In the genomic region with DNA sequence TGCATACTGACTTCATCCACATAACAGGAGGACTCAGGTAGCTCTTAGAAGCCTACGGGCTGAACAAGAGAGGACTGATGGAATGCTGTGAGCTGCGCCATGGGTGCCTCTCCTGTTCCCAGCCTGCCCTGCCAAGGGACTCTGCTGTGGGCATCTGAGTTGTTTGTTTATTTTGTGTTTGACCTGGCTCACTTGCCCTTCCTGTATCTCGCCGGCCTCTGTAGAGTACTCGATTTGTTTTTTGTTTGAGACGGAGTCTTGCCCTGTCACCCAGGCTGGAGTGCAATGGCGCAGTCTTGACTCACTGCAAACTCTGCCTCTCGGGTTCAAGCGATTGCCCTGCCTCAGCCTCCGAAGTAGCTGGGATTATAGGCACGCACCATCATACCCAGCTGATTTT, we compare ENCODE assay signal across 12 cellular contexts. TPM values are rescaled to one million over a fixed set of nuclear protein-coding genes. Genes with fewer than 3 reads are reported as not detected.
DNase-seq lines count a peak whose midpoint lies in the region; ATAC-seq and TF ChIP-seq lines count a peak whose summit lies in the region.
"Had no signal": no experiment of that assay in that cellular context is flagged by ENCODE, and none has a peak within 500 bp of the region (broad histone marks: within the 10 kb centered on the region; RNA-seq: fewer than 3 reads in every experiment).

No MANE protein-coding gene starts in this region.

- H2AFZ ChIP-seq in HCT116 (ENCODE audit: low read depth, low read length, poor library complexity, severe bottlenecking): no peak overlapping the region

- BruUV-seq in HCT116 (replicated peaks; lab: Mats Ljungman, UMichigan): no TSS peak

- peaks cover 3 to 7% of the 10 kb centered on the region in 2 donors for H3K36me3 Mint-ChIP-seq in CD4-positive, alpha-beta memory T cell
- H3K36me3 Mint-ChIP-seq in nephron progenitor cell (ENCODE audit: low read depth): peaks cover 13% of the 10 kb centered on the region

- DNase-seq in CD4-positive, alpha-beta memory T cell: no peak
- no peak for DNase-seq in HCT116 (ENCODE audit: low read depth, low spot score)
- no peak for DNase-seq in nephron progenitor cell
- DNase-seq in NCI-H1105 (lab: John Stamatoyannopoulos, UW): no peak
- DNase-seq in superior temporal gyrus (ENCODE audit: extremely low spot score): no peak
- DNase-seq: amygdala; NCI-H1048; NCI-H748 treated with DMSO at 0.1 percent for 48 hours; stimulated activated CD4-positive, alpha-beta T cell treated with anti-CD3 and anti-CD28 coated beads, Interleukin-12 subunit alpha, Interleukin-12 subunit beta, amount 100 ng/mL, for 4 hours had no signal

- H3K4me2 ChIP-seq in HCT116 (ENCODE audit: low read length): 0 out of 2 replicates have a peak overlapping the region, but pooled peaks have one; percentile 81

- H3K4me3 ChIP-seq in CD4-positive, alpha-beta memory T cell (ENCODE audit: low read length in 2 of 2): no peak overlapping the region
- H3K4me3 ChIP-seq in HCT116 (replicated peaks in 1 of 2; ENCODE audit: low read depth in 1 of 2, low read length in 2 of 2): no peak overlapping the region
- H3K4me3 ChIP-seq in duodenal mucosa (ENCODE audit: low read depth in 1 of 2, low read length in 2 of 2): peak overlapping the region; percentile 72 to 96

- no peaks in the 10 kb centered on the region for H3K36me3 ChIP-seq in CD4-positive, alpha-beta memory T cell (ENCODE audit: insufficient read depth, low read length)
- H3K36me3 ChIP-seq in HCT116 (ENCODE audit: control insufficient read depth in 1 of 2, insufficient read depth in 2 of 2, low read length in 2 of 2) (peaks cover 4 to 16% of the 10 kb centered on the region in 2 experiments; a peak in 3 of 4 replicates), duodenal mucosa (ENCODE audit: control insufficient read depth in 1 of 2, insufficient read depth in 2 of 2, low read length in 2 of 2) (peaks cover 18 to 35% of the 10 kb centered on the region in 2 donors)

- peaks cover 11% of the 10 kb centered on the region for H3K4me1 ChIP-seq in CD4-positive, alpha-beta memory T cell (ENCODE audit: insufficient read depth, low read length)
- H3K4me1 ChIP-seq in HCT116 (ENCODE audit: control insufficient read depth in 1 of 2, insufficient read depth in 2 of 2, low read length in 2 of 2): peaks cover 8 to 25% of the 10 kb centered on the region in 2 experiments
- H3K4me1 ChIP-seq in duodenal mucosa (ENCODE audit: control insufficient read depth in 1 of 2, insufficient read depth in 2 of 2, low read length in 2 of 2): peaks cover 14 to 18% of the 10 kb centered on the region in 2 donors

- no peak overlapping the region for H3K27ac ChIP-seq in CD4-positive, alpha-beta memory T cell (ENCODE audit: low read depth, low read length)
- H3K27ac ChIP-seq in HCT116 (ENCODE audit: low read depth, low read length): no peak overlapping the region
- no peak overlapping the region for H3K27ac ChIP-seq in duodenal mucosa (ENCODE audit: low read depth, low read length)

- H3K9me3 Mint-ChIP-seq in CD4-positive, alpha-beta memory T cell: peaks cover 0 to 4% (median under 1%) of the 10 kb centered on the region in 8 donors
- H3K9me3 Mint-ChIP-seq in nephron progenitor cell: peaks cover 28% of the 10 kb centered on the region

- no peak for TF ChIP-seq POLR2A in HCT116 (IDR thresholded peaks at IDR 0.05; ENCODE audit: borderline replicate concordance, extremely low read depth, insufficient read depth, insufficient read length)

- peaks cover 6% of the 10 kb centered on the region for H3K27me3 ChIP-seq in CD4-positive, alpha-beta memory T cell (ENCODE audit: insufficient read depth, low read length)
- H3K27me3 ChIP-seq in HCT116 (ENCODE audit: insufficient read depth, low read length) (no peaks in the 10 kb centered on the region), duodenal mucosa (ENCODE audit: control insufficient read depth in 1 of 2, insufficient read depth in 2 of 2, low read length in 2 of 2) (no peaks in the 10 kb centered on the region)

- H3K79me2 ChIP-seq in HCT116 (ENCODE audit: insufficient read depth, low read length): peaks cover 4% of the 10 kb centered on the region; the same call in 1 of the 2 replicates

- H3K27me3 Mint-ChIP-seq in CD4-positive, alpha-beta memory T cell: peaks cover 1 to 4% of the 10 kb centered on the region in 2 donors
- H3K27me3 Mint-ChIP-seq in nephron progenitor cell (ENCODE audit: low read depth, poor library complexity): peaks cover 39% of the 10 kb centered on the region

- intact Hi-C loops in CD4-positive, alpha-beta memory T cell (cut with micrococcal nuclease): no loop called here
- intact Hi-C loops in HCT116 (cut with micrococcal nuclease): no loop called here

- no peaks in the 10 kb centered on the region for H3K9me3 ChIP-seq in CD4-positive, alpha-beta memory T cell (ENCODE audit: control insufficient read depth in 1 of 2, low read length in 2 of 2)
- H3K9me3 ChIP-seq in HCT116 (ENCODE audit: control insufficient read depth in 1 of 2, insufficient read depth in 1 of 2, low read depth in 1 of 2, low read length in 2 of 2): no peaks in the 10 kb centered on the region
- H3K9me3 ChIP-seq in duodenal mucosa (ENCODE audit: control insufficient read depth in 1 of 2, low read length in 2 of 2): no peaks in the 10 kb centered on the region

- peak overlapping the region in 2 of 7 donors; percentile 43 to 81 for H3K27ac Mint-ChIP-seq in CD4-positive, alpha-beta memory T cell
- no peak overlapping the region for H3K27ac Mint-ChIP-seq in nephron progenitor cell

- ATAC-seq in HCT116 (no peak), GM19035 (IDR thresholded peaks at IDR 0.05; ENCODE audit: unreplicated experiment) (no peak)

- POLR2A ChIA-PET in CD4-positive, alpha-beta memory T cell (lab: Charles Lee; ENCODE audit: partially characterized antibody): interaction anchor here (3.3 kb wide), 1 partner anchor 19 kb away, joined by 25 read pairs; a partner anchor contains a TSS
- POLR2A ChIA-PET in HCT116 (lab: Charles Lee): interaction anchor here (1.6 kb wide), 1 partner anchor 27 kb away, joined by 4 read pairs; a partner anchor contains a TSS

- no peak overlapping the region for H3K9ac ChIP-seq in HCT116 (ENCODE audit: low read length)
- peak overlapping the region; percentile 51 to 98 for H3K9ac ChIP-seq in duodenal mucosa (ENCODE audit: low read depth in 1 of 2, low read length in 2 of 2)

- no peaks in the 10 kb centered on the region for H3K9me2 ChIP-seq in HCT116 (ENCODE audit: insufficient read depth)

- TF ChIP-seq CTCF in HCT116 (IDR thresholded peaks at IDR 0.05 in 2 of 3, conservative IDR thresholded peaks at IDR 0.05 in 1 of 3; ENCODE audit: borderline replicate concordance in 1 of 3, insufficient read depth in 1 of 3, low read depth in 2 of 3, low read length in 2 of 3) (no peak), nephron progenitor cell (IDR thresholded peaks at IDR 0.05) (no peak)

- CTCF ChIA-PET in CD4-positive, alpha-beta memory T cell (lab: Charles Lee; ENCODE audit: partially characterized antibody): interaction anchor here (1.4 kb wide), 1 partner anchor 27 kb away, joined by 4 read pairs; no protein-coding TSS in a partner anchor
- CTCF ChIA-PET in HCT116 (lab: Charles Lee): interaction anchor here (0.6 kb wide), 1 partner anchor 292 kb away, joined by 3 read pairs; a partner anchor contains a TSS

- RAD21 ChIA-PET in HCT116 (lab: Charles Lee; ENCODE audit: low non-redundant PET in 1 of 2, low total read pairs in 2 of 2, uncharacterized antibody in 2 of 2, unreplicated experiment in 2 of 2): no interaction called here

- no peaks in the 10 kb centered on the region for H4K20me1 ChIP-seq in HCT116 (ENCODE audit: insufficient read depth)

- no peak for TF ChIP-seq RAD21 in HCT116 (IDR thresholded peaks at IDR 0.05; ENCODE audit: low read depth)

- H3K4me3 Mint-ChIP-seq in CD4-positive, alpha-beta memory T cell: peak overlapping the region in 5 of 8 donors; percentile 60 to 91 (median 66)
- peak overlapping the region; percentile 90 for H3K4me3 Mint-ChIP-seq in nephron progenitor cell

- H3K4me1 Mint-ChIP-seq in CD4-positive, alpha-beta memory T cell: peaks cover 9 to 27% (median 15%) of the 10 kb centered on the region in 4 donors
- peaks cover 20% of the 10 kb centered on the region for H3K4me1 Mint-ChIP-seq in nephron progenitor cell

TF ChIP-seq in HCT116, 20 proteins besides CTCF, POLR2A, EP300 and RAD21:
- TF ChIP-seq CBX3 (IDR thresholded peaks at IDR 0.05; ENCODE audit: low read depth): no peak

RNA-seq across cellular contexts. Expression of a gene that starts 1.8 kb away (rescaled TPM):
- 1 to 10 TPM; 3.9 to 4.3 TPM for total RNA-seq in CD4-positive, alpha-beta memory T cell
- polyA plus RNA-seq in CD4-positive, alpha-beta memory T cell: 1 to 10 TPM; 6.3 to 8.2 TPM
- 22.9 TPM for total RNA-seq in HCT116 (2021; ENCODE audit: unreplicated experiment)
- polyA plus RNA-seq in HCT116 (2012): 18.4 and 18.6 TPM in 2 replicates

RNA-seq across cellular contexts. Expression of a gene that starts 6.4 kb away (rescaled TPM):
- not detected for total RNA-seq in CD4-positive, alpha-beta memory T cell
- not detected for polyA plus RNA-seq in CD4-positive, alpha-beta memory T cell
- total RNA-seq in HCT116 (2021; ENCODE audit: unreplicated experiment): not detected
- 0.16 and 0.19 TPM in 2 replicates for polyA plus RNA-seq in HCT116 (2012)
- total RNA-seq: SK-MEL-5 had no signal

RNA-seq across cellular contexts. Expression of a gene that starts 19.5 kb away (rescaled TPM):
- total RNA-seq in CD4-positive, alpha-beta memory T cell: 10 to 100 TPM; 10.3 to 11.5 TPM
- 10 to 100 TPM; 17.0 to 31.5 TPM for polyA plus RNA-seq in CD4-positive, alpha-beta memory T cell
- total RNA-seq in HCT116 (2021; ENCODE audit: unreplicated experiment): 16.3 TPM
- polyA plus RNA-seq in HCT116 (2012): 12.5 and 15.4 TPM in 2 replicates

RNA-seq across cellular contexts. Expression of a gene that starts 27.1 kb away (rescaled TPM):
- total RNA-seq in CD4-positive, alpha-beta memory T cell: under 1 TPM in 1 of 2 experiments, not detected in 1; 0.64 TPM
- polyA plus RNA-seq in CD4-positive, alpha-beta memory T cell: not detected
- 46.1 TPM for total RNA-seq in HCT116 (2021; ENCODE audit: unreplicated experiment)
- polyA plus RNA-seq in HCT116 (2012): 23.9 and 32.8 TPM in 2 replicates

Comparison
In these comparisons a context has a peak if more than half of its experiments do, and no peak if none do; other contexts are left out.
1. H3K4me3 ChIP-seq: peak in duodenal mucosa (2 of 2); none in CD4-positive, alpha-beta memory T cell (0 of 2) and HCT116 (0 of 2).